Comparison of ENCODE assay signal across 12 cellular contexts in genomic region chr14:85439696-85440328, GRCh38.
DNase-seq lines count a peak whose midpoint lies in the region; ATAC-seq lines count a peak whose summit lies in the region.
"Had no signal": no experiment of that assay in that cellular context is flagged by ENCODE, and none has a peak within 500 bp of the region (broad histone marks: within the 10 kb centered on the region; RNA-seq: fewer than 3 reads in every experiment).

No MANE protein-coding gene starts in this region.

- DNase-seq in EL: peak; percentile 75
- peak; percentile 60 for DNase-seq in SK-MEL-5 (ENCODE audit: low read depth, low spot score)
- peak; percentile 51 for DNase-seq in fibroblast of gingiva (ENCODE audit: low read depth)
- peak; percentile 92 for DNase-seq in renal cortical epithelial cell (ENCODE audit: low read depth)
- DNase-seq in NCI-H2029 treated with DMSO at 0.1 percent for 48 hours (lab: John Stamatoyannopoulos, UW): no peak
- no peak for DNase-seq in T-helper 2 cell
- no peak for DNase-seq in middle frontal gyrus (ENCODE audit: extremely low spot score, low spot score)
- DNase-seq: CD4-positive, CD25-positive, alpha-beta regulatory T cell; NCI-H1417; NCI-H526; stomach had no signal

- in situ Hi-C loops in SK-MEL-5 (cut with HindIII; ENCODE audit: low pct_unique_long_range_greater_than_20kb, low sequenced_read_pairs): no loop called here

- no peak for ATAC-seq in GM19452 (IDR thresholded peaks at IDR 0.05; ENCODE audit: unreplicated experiment)

Comparison
In these comparisons a context has a peak if more than half of its experiments do, and no peak if none do; other contexts are left out.
1. DNase-seq: peak in EL (single experiment), SK-MEL-5 (single experiment), fibroblast of gingiva (single experiment) and renal cortical epithelial cell (single experiment); none in NCI-H2029 treated with DMSO at 0.1 percent for 48 hours (single experiment), T-helper 2 cell (0 of 5) and middle frontal gyrus (single experiment).